In genomic region chr5:135551593-135552447, GRCh38 we compare ENCODE assay signal across 7 cellular contexts. TPM values are rescaled to one million over a fixed set of nuclear protein-coding genes. Genes with fewer than 3 reads are reported as not detected.
A peak's percentile ranks its signal among the peaks of the same experiment; 100 is the strongest.
DNase-seq lines count a peak whose midpoint lies in the region; ATAC-seq and TF ChIP-seq lines count a peak whose summit lies in the region.

No MANE protein-coding gene starts in this region.

- H3K9me3 Mint-ChIP-seq in activated CD4-positive, alpha-beta T cell treated with anti-CD3 and anti-CD28 coated beads, Interleukin-2, amount 10 ng/mL, durations not matched to agents 7 days and 5 days, result no peaks in the 10 kb centered on the region

- no peaks in the 10 kb centered on the region for H3K36me3 Mint-ChIP-seq in activated CD4-positive, alpha-beta T cell treated with anti-CD3 and anti-CD28 coated beads, Interleukin-2, amount 10 ng/mL, durations not matched to agents 7 days and 5 days (ENCODE audit: low read depth)

- DNase-seq in NCI-H446 (lab: John Stamatoyannopoulos, UW) (peak; percentile 58 to 84), midbrain (lab: John Stamatoyannopoulos, UW) (peak; percentile 73)
- DNase-seq in activated CD4-positive, alpha-beta T cell treated with anti-CD3 and anti-CD28 coated beads, Interleukin-2, amount 10 ng/mL, durations not matched to agents 7 days and 5 days, result peak; percentile 71
- peak; percentile 2 for DNase-seq in effector CD8-positive, alpha-beta T cell (lab: John Stamatoyannopoulos, UW)
- DNase-seq in stimulated activated CD8-positive, alpha-beta memory T cell treated with anti-CD3 and anti-CD28 coated beads, Interleukin-7, amount 100 ng/mL, for 48 hours (ENCODE audit: extremely low read depth in 1 of 2, low read depth in 1 of 2), result peak; percentile 14 to 23

- H3K4me3 Mint-ChIP-seq in activated CD4-positive, alpha-beta T cell treated with anti-CD3 and anti-CD28 coated beads, Interleukin-2, amount 10 ng/mL, durations not matched to agents 7 days and 5 days, result no peak overlapping the region

- H3K27ac Mint-ChIP-seq in activated CD4-positive, alpha-beta T cell treated with anti-CD3 and anti-CD28 coated beads, Interleukin-2, amount 10 ng/mL, durations not matched to agents 7 days and 5 days, result no peak overlapping the region

- H3K4me1 Mint-ChIP-seq in activated CD4-positive, alpha-beta T cell treated with anti-CD3 and anti-CD28 coated beads, Interleukin-2, amount 10 ng/mL, durations not matched to agents 7 days and 5 days, result no peaks in the 10 kb centered on the region

- ATAC-seq in HG03039 (IDR thresholded peaks at IDR 0.05; ENCODE audit: unreplicated experiment), result peak; percentile 59

- peak; percentile 77 for TF ChIP-seq CTCF in GM12874 (IDR thresholded peaks at IDR 0.05; ENCODE audit: insufficient read depth, low read depth, low read length)

- peaks cover 56% of the 10 kb centered on the region for H3K27me3 Mint-ChIP-seq in activated CD4-positive, alpha-beta T cell treated with anti-CD3 and anti-CD28 coated beads, Interleukin-2, amount 10 ng/mL, durations not matched to agents 7 days and 5 days

- CTCF ChIA-PET in activated CD4-positive, alpha-beta T cell treated with anti-CD3 and anti-CD28 coated beads, Interleukin-2, amount 10 ng/mL, durations not matched to agents 7 days and 5 days (lab: Charles Lee), result interaction anchor here (0.9 to 10.2 kb wide), 16 partner anchors 9 to 283 kb away, joined by 3 to 80 read pairs (median 3); partner anchors contain the start of gene SLC25A48

- POLR2A ChIA-PET in activated CD4-positive, alpha-beta T cell treated with anti-CD3 and anti-CD28 coated beads, Interleukin-2, amount 10 ng/mL, durations not matched to agents 7 days and 5 days (lab: Charles Lee), result no interaction called here

RNA-seq across cellular contexts. Expression of gene NEUROG1, which starts 16.1 kb away (rescaled TPM):
- not detected for total RNA-seq in activated CD4-positive, alpha-beta T cell treated with anti-CD3 and anti-CD28 coated beads, Interleukin-2, amount 10 ng/mL, durations not matched to agents 7 days and 5 days

RNA-seq across cellular contexts. Expression of gene CXCL14, which starts 27.0 kb away (rescaled TPM):
- not detected for total RNA-seq in activated CD4-positive, alpha-beta T cell treated with anti-CD3 and anti-CD28 coated beads, Interleukin-2, amount 10 ng/mL, durations not matched to agents 7 days and 5 days

Comparison
In these comparisons a context has a peak if more than half of its experiments do, and no peak if none do; other contexts are left out.
1. Peak in every context shown above with its lines: DNase-seq and ATAC-seq.
2. DNase-seq: peak in every context shown above with its lines; median percentile 73 in midbrain; 71 in NCI-H446; 71 in activated CD4-positive, alpha-beta T cell treated with anti-CD3 and anti-CD28 coated beads, Interleukin-2, amount 10 ng/mL, durations not matched to agents 7 days and 5 days; 18 in stimulated activated CD8-positive, alpha-beta memory T cell treated with anti-CD3 and anti-CD28 coated beads, Interleukin-7, amount 100 ng/mL, for 48 hours; 2 in effector CD8-positive, alpha-beta T cell.